In the genomic region with DNA sequence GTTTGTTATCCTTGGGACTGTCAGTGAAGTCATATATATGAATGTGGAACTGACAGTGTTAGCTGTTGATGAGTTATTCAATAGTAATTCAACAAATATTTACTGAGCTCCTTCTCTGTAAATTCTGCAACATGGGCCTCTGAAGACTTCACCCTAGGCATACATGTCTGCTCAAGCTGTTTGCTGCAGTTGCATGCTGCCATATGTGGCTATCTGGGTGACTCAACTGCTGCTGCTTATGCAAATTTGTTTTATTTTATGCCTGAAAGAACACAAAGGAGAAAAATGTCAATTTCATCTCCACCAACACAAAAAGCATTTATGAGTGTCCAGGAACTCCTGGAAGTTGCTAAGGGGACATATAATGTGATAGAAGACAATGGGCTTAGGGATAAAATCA, we compare ENCODE assay signal across 16 cellular contexts.
DNase-seq lines count a peak whose midpoint lies in the region.
"Had no signal": no experiment of that assay in that cellular context is flagged by ENCODE, and none has a peak within 500 bp of the region (broad histone marks: within the 10 kb centered on the region; RNA-seq: fewer than 3 reads in every experiment).

No MANE protein-coding gene starts in this region.

- DNase-seq in NCI-H1694 treated with DMSO at 0.1 percent for 48 hours (lab: John Stamatoyannopoulos, UW) = peak; percentile 1
- DNase-seq in NCI-H1694 (lab: John Stamatoyannopoulos, UW) = no peak
- peak; percentile 45 for DNase-seq in RPMI7951 (ENCODE audit: low read depth)
- peak; percentile 27 for DNase-seq in fibroblast of peridontal ligament (ENCODE audit: extremely low read depth)
- peak; percentile 65 for DNase-seq in renal cortical epithelial cell (ENCODE audit: low read depth)
- DNase-seq in hepatic stellate cell (ENCODE audit: low spot score) = no peak
- DNase-seq in AG08396 (ENCODE audit: low spot score) = no peak
- no peak for DNase-seq in NCI-H1092 (lab: John Stamatoyannopoulos, UW)
- DNase-seq: 8988T; activated CD8-positive, alpha-beta T cell treated with anti-CD3 and anti-CD28 coated beads for 36 hours; activated naive CD4-positive, alpha-beta T cell treated with Interleukin-2 at 50 U/mL for 16 hours; amygdala; GDM1; lower lobe of right lung; MM.1S; T1000 had no signal

Comparison
In these comparisons a context has a peak if more than half of its experiments do, and no peak if none do; other contexts are left out.
1. DNase-seq: peak in NCI-H1694 treated with DMSO at 0.1 percent for 48 hours (single experiment), RPMI7951 (single experiment), fibroblast of peridontal ligament (single experiment) and renal cortical epithelial cell (single experiment); none in NCI-H1694 (single experiment), hepatic stellate cell (single experiment), AG08396 (single experiment) and NCI-H1092 (single experiment).